ENCODE assay signal across 1 cellular context in the genomic region with DNA sequence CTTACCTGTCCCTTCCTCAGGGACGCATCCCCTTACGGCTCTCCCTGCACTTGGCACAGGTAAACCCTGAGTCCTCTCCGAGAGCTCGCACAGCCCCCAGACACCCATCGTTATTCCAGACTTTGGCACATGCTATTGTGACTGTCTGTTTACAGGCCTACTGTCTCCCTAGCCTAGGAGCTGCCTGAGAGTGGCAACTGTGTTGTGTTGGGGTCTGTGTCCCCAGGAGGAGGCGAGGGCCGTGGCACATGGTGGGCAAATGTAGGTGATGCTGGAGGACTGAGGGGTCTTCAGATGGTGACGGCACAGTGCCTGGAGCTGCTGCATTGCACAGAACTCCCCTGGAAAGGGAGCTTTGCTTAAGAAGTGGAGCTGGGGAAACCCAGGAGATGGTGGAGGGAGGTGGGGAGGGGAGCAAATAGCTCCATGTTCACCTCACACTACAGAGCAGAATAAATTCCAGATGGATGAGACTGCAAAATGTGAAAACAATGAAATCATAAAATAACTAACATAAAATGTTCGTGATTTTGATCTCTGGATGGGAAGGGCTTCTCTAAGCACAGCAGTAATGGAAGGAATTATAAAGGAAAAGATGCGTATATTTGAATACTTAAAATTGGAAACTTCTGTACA.
TF ChIP-seq lines count a peak whose summit lies in the region.

No MANE protein-coding gene starts in this region.

TF ChIP-seq in SK-N-SH, 30 proteins besides CTCF, POLR2A, EP300 and RAD21 (continued from another document):
- TF ChIP-seq, protein P1, sequence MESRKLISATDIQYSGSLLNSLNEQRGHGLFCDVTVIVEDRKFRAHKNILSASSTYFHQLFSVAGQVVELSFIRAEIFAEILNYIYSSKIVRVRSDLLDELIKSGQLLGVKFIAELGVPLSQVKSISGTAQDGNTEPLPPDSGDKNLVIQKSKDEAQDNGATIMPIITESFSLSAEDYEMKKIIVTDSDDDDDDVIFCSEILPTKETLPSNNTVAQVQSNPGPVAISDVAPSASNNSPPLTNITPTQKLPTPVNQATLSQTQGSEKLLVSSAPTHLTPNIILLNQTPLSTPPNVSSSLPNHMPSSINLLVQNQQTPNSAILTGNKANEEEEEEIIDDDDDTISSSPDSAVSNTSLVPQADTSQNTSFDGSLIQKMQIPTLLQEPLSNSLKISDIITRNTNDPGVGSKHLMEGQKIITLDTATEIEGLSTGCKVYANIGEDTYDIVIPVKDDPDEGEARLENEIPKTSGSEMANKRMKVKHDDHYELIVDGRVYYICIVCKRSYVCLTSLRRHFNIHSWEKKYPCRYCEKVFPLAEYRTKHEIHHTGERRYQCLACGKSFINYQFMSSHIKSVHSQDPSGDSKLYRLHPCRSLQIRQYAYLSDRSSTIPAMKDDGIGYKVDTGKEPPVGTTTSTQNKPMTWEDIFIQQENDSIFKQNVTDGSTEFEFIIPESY (IDR thresholded peaks at IDR 0.05; ENCODE audit: borderline replicate concordance, low read depth) = no peak
- no peak for TF ChIP-seq NRF1 (IDR thresholded peaks at IDR 0.05; ENCODE audit: low read depth, low read length)
- peak; percentile 69 for TF ChIP-seq TCF12 (IDR thresholded peaks at IDR 0.05)
- no peak for TF ChIP-seq SMC3 (IDR thresholded peaks at IDR 0.05; ENCODE audit: low read depth, low read length)
- no peak for TF ChIP-seq SIN3A (IDR thresholded peaks at IDR 0.05; ENCODE audit: borderline replicate concordance, low read depth, low read length)
- TF ChIP-seq RXRA (IDR thresholded peaks at IDR 0.05; ENCODE audit: borderline replicate concordance, low read depth) = no peak
